In the genomic region with DNA sequence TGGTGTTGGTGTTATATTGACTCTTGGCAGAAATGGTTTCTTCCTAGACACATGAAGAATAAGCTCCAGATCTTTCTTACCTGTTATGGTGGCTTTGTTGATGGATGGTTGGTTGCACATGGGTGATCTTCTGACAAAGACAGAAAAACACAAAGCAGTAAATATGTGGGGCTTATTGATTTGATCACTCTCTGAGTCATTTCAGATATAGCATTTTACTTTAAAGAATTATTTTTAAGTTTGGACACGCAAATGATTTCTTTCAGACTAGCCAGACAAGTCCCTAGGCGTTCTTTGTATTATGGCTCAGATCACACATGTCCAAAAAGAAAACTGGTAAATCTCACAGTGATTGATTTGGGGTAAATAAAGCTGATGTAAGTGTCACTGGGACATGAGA, we compare ENCODE assay signal across 15 cellular contexts.
A peak's percentile ranks its signal among the peaks of the same experiment; 100 is the strongest.
DNase-seq lines count a peak whose midpoint lies in the region; ATAC-seq and TF ChIP-seq lines count a peak whose summit lies in the region.
"Had no signal": no experiment of that assay in that cellular context is flagged by ENCODE, and none has a peak within 500 bp of the region (broad histone marks: within the 10 kb centered on the region; RNA-seq: fewer than 3 reads in every experiment).

No MANE protein-coding gene starts in this region.

- 79 to 90% methylated on average over 2 of the region's 2 CpGs for WGBS in transverse colon (ENCODE audit: low coverage in 1 of 2), 2 donors

- DNase-seq in mesothelial cell of epicardium (ENCODE audit: low spot score in 2 of 2, unreplicated experiment in 2 of 2) (no peak), transverse colon (no peak)
- no peak for DNase-seq in stimulated activated effector memory CD8-positive, alpha-beta T cell treated with anti-CD3 and anti-CD28 coated beads, Interleukin-12 subunit alpha, Interleukin-12 subunit beta, amount 100 ng/mL, for 72 hours (ENCODE audit: low spot score in 2 of 2)
- DNase-seq: activated T-cell treated with anti-CD3 and anti-CD28 coated beads, Interleukin-2, amount 50 U/mL, for 48 hours; CD4-positive, alpha-beta T cell; heart left ventricle; NCI-H1048; NCI-H526; nucleus accumbens; SIG-M5 had no signal

- H3K36me3 ChIP-seq in transverse colon, result no peaks in the 10 kb centered on the region

- no peaks in the 10 kb centered on the region for H3K9me3 ChIP-seq in transverse colon
- H3K9me3 ChIP-seq: heart left ventricle had no signal

- no peaks in the 10 kb centered on the region for H3K4me1 ChIP-seq in transverse colon

- H3K27me3 Mint-ChIP-seq in mesothelial cell of epicardium (ENCODE audit: low read depth), result no peaks in the 10 kb centered on the region
- H3K27me3 Mint-ChIP-seq: brain; CD4-positive, alpha-beta T cell had no signal

- H3K36me3 Mint-ChIP-seq in mesothelial cell of epicardium, result peaks cover 11% of the 10 kb centered on the region
- no peaks in the 10 kb centered on the region for H3K36me3 Mint-ChIP-seq in stimulated activated effector memory CD8-positive, alpha-beta T cell treated with anti-CD3 and anti-CD28 coated beads, Interleukin-12 subunit alpha, Interleukin-12 subunit beta, amount 100 ng/mL, for 72 hours

- ATAC-seq in GM18873 (IDR thresholded peaks at IDR 0.05; ENCODE audit: low FRiP score, unreplicated experiment), result peak; percentile 80
- ATAC-seq in GM21528 (IDR thresholded peaks at IDR 0.05; ENCODE audit: low FRiP score, unreplicated experiment), result peak; percentile 76
- peak; percentile 87 for ATAC-seq in HG03060 (IDR thresholded peaks at IDR 0.05; ENCODE audit: low read depth, unreplicated experiment)
- ATAC-seq in SK-N-SH treated with all-trans-retinoic acid at 6 μM for 48 hours, result no peak
- ATAC-seq in stimulated activated effector memory CD8-positive, alpha-beta T cell treated with anti-CD3 and anti-CD28 coated beads, Interleukin-12 subunit alpha, Interleukin-12 subunit beta, amount 100 ng/mL, for 72 hours, result no peak
- ATAC-seq: heart left ventricle had no signal

- no peak for TF ChIP-seq CTCF in mesothelial cell of epicardium (IDR thresholded peaks at IDR 0.05; ENCODE audit: unreplicated experiment)
- no peak for TF ChIP-seq CTCF in transverse colon (IDR thresholded peaks at IDR 0.05)

- intact Hi-C loops in transverse colon (cut with DNase I; ENCODE audit: low total_unique reads), result loop anchor here (10.0 kb wide), 1 partner anchor 614 kb away; no protein-coding TSS in a partner anchor

- no peak overlapping the region for H3K4me3 ChIP-seq in transverse colon
- H3K4me3 ChIP-seq: heart left ventricle had no signal

- H3K4me1 Mint-ChIP-seq in mesothelial cell of epicardium, result peaks cover 21% of the 10 kb centered on the region
- peaks cover 14% of the 10 kb centered on the region for H3K4me1 Mint-ChIP-seq in stimulated activated effector memory CD8-positive, alpha-beta T cell treated with anti-CD3 and anti-CD28 coated beads, Interleukin-12 subunit alpha, Interleukin-12 subunit beta, amount 100 ng/mL, for 72 hours
- H3K4me1 Mint-ChIP-seq: brain had no signal

- TF ChIP-seq POLR2A in transverse colon (IDR thresholded peaks at IDR 0.05), result no peak

- TF ChIP-seq EP300 in transverse colon (IDR thresholded peaks at IDR 0.05; ENCODE audit: low read depth), result no peak

- in situ Hi-C loops in transverse colon (cut with MboI; ENCODE audit: low pct_ligation_motif_present in 1 of 4, low pct_unique_long_range_greater_than_20kb in 1 of 4, low sequenced_read_pairs in 3 of 4), result loop anchor here in 3 of 4 donors (25.0 kb wide), 4 partner anchors 332 to 607 kb away; no protein-coding TSS in a partner anchor

- H3K27ac ChIP-seq in transverse colon, result no peak overlapping the region
- H3K27ac ChIP-seq: heart left ventricle had no signal

- H3K4me3 Mint-ChIP-seq in mesothelial cell of epicardium, result no peak overlapping the region
- no peak overlapping the region for H3K4me3 Mint-ChIP-seq in stimulated activated effector memory CD8-positive, alpha-beta T cell treated with anti-CD3 and anti-CD28 coated beads, Interleukin-12 subunit alpha, Interleukin-12 subunit beta, amount 100 ng/mL, for 72 hours
- H3K4me3 Mint-ChIP-seq: brain; CD4-positive, alpha-beta T cell had no signal

- peak overlapping the region; percentile 13 for H3K27ac Mint-ChIP-seq in mesothelial cell of epicardium
- no peak overlapping the region for H3K27ac Mint-ChIP-seq in stimulated activated effector memory CD8-positive, alpha-beta T cell treated with anti-CD3 and anti-CD28 coated beads, Interleukin-12 subunit alpha, Interleukin-12 subunit beta, amount 100 ng/mL, for 72 hours
- H3K27ac Mint-ChIP-seq: brain; CD4-positive, alpha-beta T cell had no signal

- H3K27me3 ChIP-seq in transverse colon, result no peaks in the 10 kb centered on the region
- H3K27me3 ChIP-seq: heart left ventricle had no signal

- no peaks in the 10 kb centered on the region for H3K9me3 Mint-ChIP-seq in mesothelial cell of epicardium
- H3K9me3 Mint-ChIP-seq in stimulated activated effector memory CD8-positive, alpha-beta T cell treated with anti-CD3 and anti-CD28 coated beads, Interleukin-12 subunit alpha, Interleukin-12 subunit beta, amount 100 ng/mL, for 72 hours, result no peaks in the 10 kb centered on the region
- H3K9me3 Mint-ChIP-seq: brain; CD4-positive, alpha-beta T cell had no signal

TF ChIP-seq in SK-N-SH treated with all-trans-retinoic acid at 6 μM for 48 hours, 23 proteins besides CTCF, POLR2A, EP300 and RAD21 (continues in another document):
- TF ChIP-seq, protein P1, sequence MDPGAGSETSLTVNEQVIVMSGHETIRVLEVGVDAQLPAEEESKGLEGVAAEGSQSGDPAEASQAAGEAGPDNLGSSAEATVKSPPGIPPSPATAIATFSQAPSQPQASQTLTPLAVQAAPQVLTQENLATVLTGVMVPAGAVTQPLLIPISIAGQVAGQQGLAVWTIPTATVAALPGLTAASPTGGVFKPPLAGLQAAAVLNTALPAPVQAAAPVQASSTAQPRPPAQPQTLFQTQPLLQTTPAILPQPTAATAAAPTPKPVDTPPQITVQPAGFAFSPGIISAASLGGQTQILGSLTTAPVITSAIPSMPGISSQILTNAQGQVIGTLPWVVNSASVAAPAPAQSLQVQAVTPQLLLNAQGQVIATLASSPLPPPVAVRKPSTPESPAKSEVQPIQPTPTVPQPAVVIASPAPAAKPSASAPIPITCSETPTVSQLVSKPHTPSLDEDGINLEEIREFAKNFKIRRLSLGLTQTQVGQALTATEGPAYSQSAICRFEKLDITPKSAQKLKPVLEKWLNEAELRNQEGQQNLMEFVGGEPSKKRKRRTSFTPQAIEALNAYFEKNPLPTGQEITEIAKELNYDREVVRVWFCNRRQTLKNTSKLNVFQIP (CRISPR knock-in tag; IDR thresholded peaks at IDR 0.05; ENCODE audit: borderline replicate concordance, low read depth), result no peak
- TF ChIP-seq RARB (CRISPR knock-in tag; IDR thresholded peaks at IDR 0.05) (no peak), ZFP30 (CRISPR knock-in tag; IDR thresholded peaks at IDR 0.05) (no peak), ZNF70 (CRISPR knock-in tag; IDR thresholded peaks at IDR 0.05) (no peak), SNAI2 (CRISPR knock-in tag; IDR thresholded peaks at IDR 0.05) (no peak), BACH2 (CRISPR knock-in tag; IDR thresholded peaks at IDR 0.05; ENCODE audit: borderline replicate concordance) (no peak), ZFP3 (CRISPR knock-in tag; IDR thresholded peaks at IDR 0.05) (no peak), PPARA (CRISPR knock-in tag; IDR thresholded peaks at IDR 0.05; ENCODE audit: borderline replicate concordance) (no peak), TCF4 (CRISPR knock-in tag; IDR thresholded peaks at IDR 0.05; ENCODE audit: borderline replicate concordance) (no peak), ARNTL (CRISPR knock-in tag; IDR thresholded peaks at IDR 0.05; ENCODE audit: borderline replicate concordance, low read depth) (no peak), ZNF8 (CRISPR knock-in tag; IDR thresholded peaks at IDR 0.05) (no peak), TOX (CRISPR knock-in tag; IDR thresholded peaks at IDR 0.05; ENCODE audit: borderline replicate concordance) (no peak), ESRRG (CRISPR knock-in tag; IDR thresholded peaks at IDR 0.05) (no peak), CSDC2 (CRISPR knock-in tag; IDR thresholded peaks at IDR 0.05) (no peak), GLIS3 (CRISPR knock-in tag; IDR thresholded peaks at IDR 0.05) (no peak)
- TF ChIP-seq, protein P2, sequence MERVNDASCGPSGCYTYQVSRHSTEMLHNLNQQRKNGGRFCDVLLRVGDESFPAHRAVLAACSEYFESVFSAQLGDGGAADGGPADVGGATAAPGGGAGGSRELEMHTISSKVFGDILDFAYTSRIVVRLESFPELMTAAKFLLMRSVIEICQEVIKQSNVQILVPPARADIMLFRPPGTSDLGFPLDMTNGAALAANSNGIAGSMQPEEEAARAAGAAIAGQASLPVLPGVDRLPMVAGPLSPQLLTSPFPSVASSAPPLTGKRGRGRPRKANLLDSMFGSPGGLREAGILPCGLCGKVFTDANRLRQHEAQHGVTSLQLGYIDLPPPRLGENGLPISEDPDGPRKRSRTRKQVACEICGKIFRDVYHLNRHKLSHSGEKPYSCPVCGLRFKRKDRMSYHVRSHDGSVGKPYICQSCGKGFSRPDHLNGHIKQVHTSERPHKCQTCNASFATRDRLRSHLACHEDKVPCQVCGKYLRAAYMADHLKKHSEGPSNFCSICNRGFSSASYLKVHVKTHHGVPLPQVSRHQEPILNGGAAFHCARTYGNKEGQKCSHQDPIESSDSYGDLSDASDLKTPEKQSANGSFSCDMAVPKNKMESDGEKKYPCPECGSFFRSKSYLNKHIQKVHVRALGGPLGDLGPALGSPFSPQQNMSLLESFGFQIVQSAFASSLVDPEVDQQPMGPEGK (CRISPR knock-in tag; IDR thresholded peaks at IDR 0.05; ENCODE audit: borderline replicate concordance), result no peak

Comparison
In these comparisons a context has a peak if more than half of its experiments do, and no peak if none do; other contexts are left out.
1. ATAC-seq: peak in GM18873 (single experiment), GM21528 (single experiment) and HG03060 (single experiment); none in SK-N-SH treated with all-trans-retinoic acid at 6 μM for 48 hours (single experiment) and stimulated activated effector memory CD8-positive, alpha-beta T cell treated with anti-CD3 and anti-CD28 coated beads, Interleukin-12 subunit alpha, Interleukin-12 subunit beta, amount 100 ng/mL, for 72 hours (single experiment).